In the genomic region with DNA sequence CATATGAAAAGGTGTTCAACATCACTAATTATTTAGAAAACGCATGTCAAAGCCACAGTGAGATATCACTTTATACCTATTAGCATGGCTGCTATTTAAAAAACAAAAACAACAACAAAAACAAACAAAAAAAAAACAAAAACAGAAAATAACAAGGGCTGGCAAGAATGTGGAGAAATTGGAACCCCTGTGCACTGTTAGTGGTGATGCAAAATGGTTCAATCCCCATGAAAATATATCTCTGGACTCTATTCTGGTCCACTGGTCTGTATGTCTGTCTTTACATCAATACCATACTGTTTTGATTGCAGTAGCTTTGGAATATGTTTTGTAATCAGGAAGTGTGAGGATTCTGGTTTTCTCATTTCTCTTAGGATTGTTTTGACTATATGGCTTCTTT, we compare ENCODE assay signal across 3 cellular contexts.
TF ChIP-seq lines count a peak whose summit lies in the region.

No MANE protein-coding gene starts in this region.

TF ChIP-seq in GM23338, 12 proteins besides CTCF, POLR2A, EP300 and RAD21:
- TF ChIP-seq POLR2AphosphoS5 (IDR thresholded peaks at IDR 0.05; ENCODE audit: low read depth) = peak; percentile 58
- TF ChIP-seq, protein P1, sequence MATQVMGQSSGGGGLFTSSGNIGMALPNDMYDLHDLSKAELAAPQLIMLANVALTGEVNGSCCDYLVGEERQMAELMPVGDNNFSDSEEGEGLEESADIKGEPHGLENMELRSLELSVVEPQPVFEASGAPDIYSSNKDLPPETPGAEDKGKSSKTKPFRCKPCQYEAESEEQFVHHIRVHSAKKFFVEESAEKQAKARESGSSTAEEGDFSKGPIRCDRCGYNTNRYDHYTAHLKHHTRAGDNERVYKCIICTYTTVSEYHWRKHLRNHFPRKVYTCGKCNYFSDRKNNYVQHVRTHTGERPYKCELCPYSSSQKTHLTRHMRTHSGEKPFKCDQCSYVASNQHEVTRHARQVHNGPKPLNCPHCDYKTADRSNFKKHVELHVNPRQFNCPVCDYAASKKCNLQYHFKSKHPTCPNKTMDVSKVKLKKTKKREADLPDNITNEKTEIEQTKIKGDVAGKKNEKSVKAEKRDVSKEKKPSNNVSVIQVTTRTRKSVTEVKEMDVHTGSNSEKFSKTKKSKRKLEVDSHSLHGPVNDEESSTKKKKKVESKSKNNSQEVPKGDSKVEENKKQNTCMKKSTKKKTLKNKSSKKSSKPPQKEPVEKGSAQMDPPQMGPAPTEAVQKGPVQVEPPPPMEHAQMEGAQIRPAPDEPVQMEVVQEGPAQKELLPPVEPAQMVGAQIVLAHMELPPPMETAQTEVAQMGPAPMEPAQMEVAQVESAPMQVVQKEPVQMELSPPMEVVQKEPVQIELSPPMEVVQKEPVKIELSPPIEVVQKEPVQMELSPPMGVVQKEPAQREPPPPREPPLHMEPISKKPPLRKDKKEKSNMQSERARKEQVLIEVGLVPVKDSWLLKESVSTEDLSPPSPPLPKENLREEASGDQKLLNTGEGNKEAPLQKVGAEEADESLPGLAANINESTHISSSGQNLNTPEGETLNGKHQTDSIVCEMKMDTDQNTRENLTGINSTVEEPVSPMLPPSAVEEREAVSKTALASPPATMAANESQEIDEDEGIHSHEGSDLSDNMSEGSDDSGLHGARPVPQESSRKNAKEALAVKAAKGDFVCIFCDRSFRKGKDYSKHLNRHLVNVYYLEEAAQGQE (IDR thresholded peaks at IDR 0.05; ENCODE audit: unreplicated experiment) = no peak
- TF ChIP-seq ZNF114 (CRISPR knock-in tag; IDR thresholded peaks at IDR 0.05) = no peak
- TF ChIP-seq EZH2phosphoT487 (IDR thresholded peaks at IDR 0.05; ENCODE audit: unreplicated experiment) = no peak

TF ChIP-seq in HEK293, 187 proteins besides CTCF, POLR2A, EP300 and RAD21:
- TF ChIP-seq SETDB1 (IDR thresholded peaks at IDR 0.05; ENCODE audit: insufficient read length, low read length) = peak; percentile 12
- TF ChIP-seq, protein P2, sequence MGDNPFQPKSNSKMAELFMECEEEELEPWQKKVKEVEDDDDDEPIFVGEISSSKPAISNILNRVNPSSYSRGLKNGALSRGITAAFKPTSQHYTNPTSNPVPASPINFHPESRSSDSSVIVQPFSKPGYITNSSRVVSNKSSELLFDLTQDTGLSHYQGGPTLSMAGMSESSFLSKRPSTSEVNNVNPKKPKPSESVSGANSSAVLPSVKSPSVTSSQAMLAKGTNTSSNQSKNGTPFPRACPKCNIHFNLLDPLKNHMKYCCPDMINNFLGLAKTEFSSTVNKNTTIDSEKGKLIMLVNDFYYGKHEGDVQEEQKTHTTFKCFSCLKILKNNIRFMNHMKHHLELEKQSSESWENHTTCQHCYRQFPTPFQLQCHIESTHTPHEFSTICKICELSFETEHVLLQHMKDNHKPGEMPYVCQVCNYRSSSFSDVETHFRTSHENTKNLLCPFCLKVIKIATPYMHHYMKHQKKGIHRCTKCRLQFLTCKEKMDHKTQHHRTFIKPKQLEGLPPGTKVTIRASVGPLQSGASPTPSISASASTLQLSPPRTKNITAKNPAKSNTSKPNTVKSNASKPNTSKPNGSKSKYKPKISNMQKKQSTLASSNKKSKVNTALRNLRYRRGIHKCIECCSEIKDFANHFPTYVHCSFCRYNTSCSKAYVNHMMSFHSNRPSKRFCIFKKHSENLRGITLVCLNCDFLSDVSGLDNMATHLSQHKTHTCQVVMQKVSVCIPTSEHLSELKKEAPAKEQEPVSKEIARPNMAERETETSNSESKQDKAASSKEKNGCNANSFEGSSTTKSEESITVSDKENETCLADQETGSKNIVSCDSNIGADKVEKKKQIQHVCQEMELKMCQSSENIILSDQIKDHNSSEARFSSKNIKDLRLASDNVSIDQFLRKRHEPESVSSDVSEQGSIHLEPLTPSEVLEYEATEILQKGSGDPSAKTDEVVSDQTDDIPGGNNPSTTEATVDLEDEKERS (tag by site-specific recombination; IDR thresholded peaks at IDR 0.05) = no peak
TF ChIP-seq in HEK293: peak in this region for 1.

TF ChIP-seq in K562, 482 proteins besides CTCF, POLR2A, EP300 and RAD21:
- no peak for TF ChIP-seq SMAD3 (CRISPR knock-in tag; conservative IDR thresholded peaks at IDR 0.05)
- TF ChIP-seq RBM25 (IDR thresholded peaks at IDR 0.05; ENCODE audit: low read depth, low read length, severe bottlenecking) = peak; percentile 32
- TF ChIP-seq, protein P3, sequence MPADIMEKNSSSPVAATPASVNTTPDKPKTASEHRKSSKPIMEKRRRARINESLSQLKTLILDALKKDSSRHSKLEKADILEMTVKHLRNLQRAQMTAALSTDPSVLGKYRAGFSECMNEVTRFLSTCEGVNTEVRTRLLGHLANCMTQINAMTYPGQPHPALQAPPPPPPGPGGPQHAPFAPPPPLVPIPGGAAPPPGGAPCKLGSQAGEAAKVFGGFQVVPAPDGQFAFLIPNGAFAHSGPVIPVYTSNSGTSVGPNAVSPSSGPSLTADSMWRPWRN (IDR thresholded peaks at IDR 0.05; ENCODE audit: low read depth) = no peak
- no peak for TF ChIP-seq HDAC8 (tag; IDR thresholded peaks at IDR 0.05)
- TF ChIP-seq TGIF2 (CRISPR knock-in tag; IDR thresholded peaks at IDR 0.05) = no peak
